Comparison of ENCODE assay signal across 20 cellular contexts in genomic region chr3:167844528-167844927, GRCh38.
DNase-seq lines count a peak whose midpoint lies in the region; ATAC-seq, FAIRE-seq and TF ChIP-seq lines count a peak whose summit lies in the region.
"Had no signal": no experiment of that assay in that cellular context is flagged by ENCODE, and none has a peak within 500 bp of the region (broad histone marks: within the 10 kb centered on the region; RNA-seq: fewer than 3 reads in every experiment).

No MANE protein-coding gene starts in this region.

- TF ChIP-seq CTCF in liver (IDR thresholded peaks at IDR 0.05; ENCODE audit: low read depth, low read length, missing input control) (no peak), HepG2 (CRISPR knock-in tag; IDR thresholded peaks at IDR 0.05) (no peak), OCI-LY1 (IDR thresholded peaks at IDR 0.05; ENCODE audit: low read length) (no peak)

- no peak for ATAC-seq in HepG2
- no peak for ATAC-seq in naive B cell (ENCODE audit: low read depth in 2 of 2)

- H3K27me3 Mint-ChIP-seq in naive B cell (no peaks in the 10 kb centered on the region), immature natural killer cell (ENCODE audit: low read depth in 3 of 3) (peaks cover 2 to 4% (median 2%) of the 10 kb centered on the region in 3 donors)
- H3K27me3 Mint-ChIP-seq: CD4-positive, alpha-beta T cell had no signal

- BruUV-seq in HepG2 (replicated peaks; lab: Mats Ljungman, UMichigan) = no TSS peak

- TF ChIP-seq POLR2A in HepG2 (IDR thresholded peaks at IDR 0.05; ENCODE audit: insufficient read depth in 1 of 2, low read depth in 2 of 2, low read length in 2 of 2) = no peak

- H3K27ac Mint-ChIP-seq in naive B cell (peak overlapping the region; percentile 84 to 93 (median 88)), immature natural killer cell (no peak overlapping the region)
- H3K27ac Mint-ChIP-seq: CD14-positive monocyte; CD4-positive, alpha-beta T cell; CD8-positive, alpha-beta memory T cell had no signal

- H3K4me2 ChIP-seq in HepG2 (ENCODE audit: low read depth, low read length) = no peak overlapping the region
- peak overlapping the region; percentile 43 for H3K4me2 ChIP-seq in OCI-LY1 (ENCODE audit: low read length)

- H3K9me3 ChIP-seq in liver (ENCODE audit: control insufficient read depth in 4 of 4, low read length in 3 of 4) = no peaks in the 10 kb centered on the region
- no peaks in the 10 kb centered on the region for H3K9me3 ChIP-seq in HepG2 (ENCODE audit: low read length)
- H3K9me3 ChIP-seq in OCI-LY1 (ENCODE audit: low read length) = no peaks in the 10 kb centered on the region
- H3K9me3 ChIP-seq: BE2C had no signal

- TF ChIP-seq EP300 in HepG2 (IDR thresholded peaks at IDR 0.05; ENCODE audit: low read depth in 2 of 2, low read length in 2 of 2) (no peak), HepG2 (CRISPR knock-in tag; IDR thresholded peaks at IDR 0.05; ENCODE audit: borderline replicate concordance) (no peak)

- H3K27ac ChIP-seq in liver (ENCODE audit: low read depth in 1 of 2, low read length in 2 of 2) = no peak overlapping the region
- no peak overlapping the region for H3K27ac ChIP-seq in HepG2 (ENCODE audit: extremely low read length, insufficient read depth, low read length)
- H3K27ac ChIP-seq in OCI-LY1 (ENCODE audit: low read depth, low read length, poor library complexity, severe bottlenecking) = peak overlapping the region; percentile 88
- H3K27ac ChIP-seq: 22Rv1, GM23248 had no signal

- FAIRE-seq in HepG2 (lab: Jason Lieb, UNC) = no peak
- FAIRE-seq: A204.1, GM12892, H1 had no signal

- H3K79me2 ChIP-seq in HepG2 (ENCODE audit: insufficient read depth, low read length) (no peaks in the 10 kb centered on the region), OCI-LY1 (ENCODE audit: insufficient read depth, low read length) (no peaks in the 10 kb centered on the region)

- H3K4me3 Mint-ChIP-seq in naive B cell (peak overlapping the region in 1 of 8 donors; percentile 64), immature natural killer cell (no peak overlapping the region)
- H3K4me3 Mint-ChIP-seq: CD4-positive, alpha-beta T cell; CD8-positive, alpha-beta memory T cell had no signal

- H3K9ac ChIP-seq in liver (ENCODE audit: low read depth in 1 of 2, low read length in 2 of 2) (no peak overlapping the region), HepG2 (ENCODE audit: insufficient read depth, low read depth, low read length) (no peak overlapping the region), OCI-LY1 (ENCODE audit: low read length) (peak overlapping the region; percentile 8; the same call in 1 of the 2 replicates)
- H3K9ac ChIP-seq: BLaER1 treated with 17β-estradiol and CSF1 and Interleukin-3, amounts not matched to agents 10 nM and 100 nM; GM23248 had no signal

- peaks cover 0 to 5% (median 0%) of the 10 kb centered on the region in 7 donors for H3K9me3 Mint-ChIP-seq in naive B cell
- peaks cover 0 to 4% (median 0%) of the 10 kb centered on the region in 6 donors for H3K9me3 Mint-ChIP-seq in immature natural killer cell
- H3K9me3 Mint-ChIP-seq: CD4-positive, alpha-beta T cell; CD8-positive, alpha-beta memory T cell had no signal

- TF ChIP-seq RAD21 in liver (IDR thresholded peaks at IDR 0.05) (no peak), HepG2 (CRISPR knock-in tag; IDR thresholded peaks at IDR 0.05) (no peak)

- no peak for DNase-seq in HepG2 (ENCODE audit: low spot score)
- DNase-seq in naive B cell = no peak
- no peak for DNase-seq in immature natural killer cell
- no peak for DNase-seq in T1000 (lab: John Stamatoyannopoulos, UW)
- DNase-seq: BE2C; CD4-positive, alpha-beta T cell; CD8-positive, alpha-beta memory T cell; DMS 273 treated with DMSO at 0.1 percent for 48 hours; DMS79; GM23248; H7; HCEC 1CT had no signal

- H3K4me1 ChIP-seq in liver (ENCODE audit: control insufficient read depth in 4 of 4, insufficient read depth in 4 of 4, low read length in 3 of 4) = peaks cover 0 to 8% (median 0%) of the 10 kb centered on the region in 4 donors
- no peaks in the 10 kb centered on the region for H3K4me1 ChIP-seq in HepG2 (ENCODE audit: insufficient read depth, low read length)
- peaks cover 39% of the 10 kb centered on the region for H3K4me1 ChIP-seq in OCI-LY1 (ENCODE audit: insufficient read depth, low read length, severe bottlenecking)
- H3K4me1 ChIP-seq: BE2C had no signal

- CTCF ChIA-PET in HepG2 (lab: Yijun Ruan, JAX; ENCODE audit: low intra/inter-chr PET ratio, low total read pairs) = no interaction called here

- no peaks in the 10 kb centered on the region for H3F3A ChIP-seq in OCI-LY1 (ENCODE audit: insufficient read depth, low read length)

- H4K20me1 ChIP-seq in HepG2 (ENCODE audit: insufficient read depth, low read length) (no peaks in the 10 kb centered on the region), OCI-LY1 (ENCODE audit: insufficient read depth, low read length) (no peaks in the 10 kb centered on the region)
- H4K20me1 ChIP-seq: BLaER1 treated with 17β-estradiol and CSF1 and Interleukin-3, amounts not matched to agents 10 nM and 100 nM had no signal

- H3K27me3 ChIP-seq in liver (ENCODE audit: control insufficient read depth in 4 of 4, insufficient read depth in 4 of 4, low read length in 3 of 4) (no peaks in the 10 kb centered on the region), HepG2 (ENCODE audit: control insufficient read depth in 1 of 2, insufficient read depth in 2 of 2, low read length in 2 of 2) (no peaks in the 10 kb centered on the region; a peak in 1 of 5 replicates), OCI-LY1 (ENCODE audit: insufficient read depth, low read length) (no peaks in the 10 kb centered on the region)
- H3K27me3 ChIP-seq: BLaER1 treated with 17β-estradiol and CSF1 and Interleukin-3, amounts not matched to agents 10 nM and 100 nM had no signal

- H3K4me1 Mint-ChIP-seq in naive B cell (peaks cover 15 to 33% (median 33%) of the 10 kb centered on the region in 3 donors), immature natural killer cell (no peaks in the 10 kb centered on the region)
- H3K4me1 Mint-ChIP-seq: CD8-positive, alpha-beta memory T cell had no signal

- H2AFZ ChIP-seq in HepG2 (ENCODE audit: low read length) = no peak overlapping the region
- H2AFZ ChIP-seq in OCI-LY1 (ENCODE audit: low read length) = peak overlapping the region; percentile 13; the same call in 1 of the 2 replicates
- H2AFZ ChIP-seq: GM23248 had no signal

- in situ Hi-C loops in HepG2 (cut with HindIII; ENCODE audit: extremely low pct_ligation_motif_present, low pct_unique_long_range_greater_than_20kb) = no loop called here

- POLR2A ChIA-PET in HepG2 (lab: Yijun Ruan, JAX) = no interaction called here

- no peaks in the 10 kb centered on the region for H3K9me2 ChIP-seq in OCI-LY1 (ENCODE audit: low read depth, low read length)

- H3K4me3 ChIP-seq in liver (ENCODE audit: low read depth in 1 of 3, low read length in 3 of 3) (no peak overlapping the region), HepG2 (replicated peaks in 1 of 3; ENCODE audit: insufficient read depth in 1 of 3, low read depth in 2 of 3, low read length in 3 of 3) (no peak overlapping the region), OCI-LY1 (ENCODE audit: low read depth, low read length, poor library complexity, severe bottlenecking) (peak overlapping the region; percentile 8)
- H3K4me3 ChIP-seq: BLaER1 treated with 17β-estradiol and CSF1 and Interleukin-3, amounts not matched to agents 10 nM and 100 nM; GM23248 had no signal

- no peaks in the 10 kb centered on the region for H3K36me3 Mint-ChIP-seq in naive B cell
- no peaks in the 10 kb centered on the region for H3K36me3 Mint-ChIP-seq in immature natural killer cell
- H3K36me3 Mint-ChIP-seq: CD14-positive monocyte had no signal

- H3K36me3 ChIP-seq in liver (ENCODE audit: control insufficient read depth in 4 of 4, insufficient read depth in 3 of 4, low read depth in 1 of 4, low read length in 3 of 4) = no peaks in the 10 kb centered on the region
- no peaks in the 10 kb centered on the region for H3K36me3 ChIP-seq in HepG2 (replicated peaks in 1 of 2; ENCODE audit: control insufficient read depth in 1 of 2, insufficient read depth in 2 of 2, low read length in 2 of 2)
- no peaks in the 10 kb centered on the region for H3K36me3 ChIP-seq in OCI-LY1 (ENCODE audit: insufficient read depth, low read length)
- H3K36me3 ChIP-seq: BE2C; BLaER1 treated with 17β-estradiol and CSF1 and Interleukin-3, amounts not matched to agents 10 nM and 100 nM had no signal

- intact Hi-C loops in HepG2 (cut with micrococcal nuclease; ENCODE audit: unreplicated experiment) = no loop called here

TF ChIP-seq in liver, 16 proteins besides CTCF, POLR2A, EP300 and RAD21:
- peak in 1 of 2 donors; percentile 29 for TF ChIP-seq HNF4A (conservative IDR thresholded peaks at IDR 0.05)
- no peak for TF ChIP-seq GABPA (IDR thresholded peaks at IDR 0.05 in 1 of 2, conservative IDR thresholded peaks at IDR 0.05 in 1 of 2)
- TF ChIP-seq RXRA (IDR thresholded peaks at IDR 0.05) = peak; percentile 19

TF ChIP-seq in HepG2, 621 proteins besides CTCF, POLR2A, EP300 and RAD21 (continues in another document):
- TF ChIP-seq ARID3A (IDR thresholded peaks at IDR 0.05; ENCODE audit: low read depth, low read length) (no peak), BATF2 (CRISPR knock-in tag; IDR thresholded peaks at IDR 0.05) (no peak), ZNF143 (CRISPR knock-in tag; IDR thresholded peaks at IDR 0.05) (no peak)

Comparison
In these comparisons a context has a peak if more than half of its experiments do, and no peak if none do; other contexts are left out.
1. H3K27ac Mint-ChIP-seq: peak in naive B cell (6 of 6); none in immature natural killer cell (0 of 6).